In genomic region chr9:4515958-4516375, GRCh38 we compare ENCODE assay signal across 12 cellular contexts. TPM values are rescaled to one million over a fixed set of nuclear protein-coding genes. Genes with fewer than 3 reads are reported as not detected.
DNase-seq lines count a peak whose midpoint lies in the region; ATAC-seq and TF ChIP-seq lines count a peak whose summit lies in the region.
"Had no signal": no experiment of that assay in that cellular context is flagged by ENCODE, and none has a peak within 500 bp of the region (broad histone marks: within the 10 kb centered on the region; RNA-seq: fewer than 3 reads in every experiment).

No MANE protein-coding gene starts in this region.

- no peak for TF ChIP-seq CTCF in sigmoid colon (IDR thresholded peaks at IDR 0.05)

- H3K4me3 ChIP-seq in sigmoid colon = no peak overlapping the region

- H3K9me3 ChIP-seq in sigmoid colon (no peaks in the 10 kb centered on the region), T-helper 17 cell (ENCODE audit: control insufficient read depth, low read length, poor library complexity, severe bottlenecking) (no peaks in the 10 kb centered on the region)

- H3K36me3 Mint-ChIP-seq in activated T-cell treated with anti-CD3 and anti-CD28 coated beads, Interleukin-2, amount 50 U/mL, for 24 hours (ENCODE audit: low read depth) = no peaks in the 10 kb centered on the region
- no peaks in the 10 kb centered on the region for H3K36me3 Mint-ChIP-seq in T-helper 17 cell (ENCODE audit: low read depth)

- TF ChIP-seq POLR2A in sigmoid colon (IDR thresholded peaks at IDR 0.05) = no peak

- peaks cover 0 to 15% (median 0%) of the 10 kb centered on the region in 4 donors for H3K4me1 ChIP-seq in sigmoid colon

- DNase-seq in SKM-1 (lab: John Stamatoyannopoulos, UW; ENCODE audit: unreplicated experiment) (peak; percentile 5), sigmoid colon (peak; percentile 83), COLO829 (ENCODE audit: low spot score) (no peak), T-helper 17 cell (no peak)
- DNase-seq in activated T-cell treated with anti-CD3 and anti-CD28 coated beads, Interleukin-2, amount 50 U/mL, for 24 hours = no peak
- DNase-seq: activated CD8-positive, alpha-beta memory T cell treated with anti-CD3 and anti-CD28 coated beads for 24 hours; DMS79 treated with DMSO at 0.1 percent for 48 hours; NCI-H2081 treated with DMSO at 0.1 percent for 48 hours had no signal

- no peak overlapping the region for H3K4me3 Mint-ChIP-seq in activated T-cell treated with anti-CD3 and anti-CD28 coated beads, Interleukin-2, amount 50 U/mL, for 24 hours
- H3K4me3 Mint-ChIP-seq in T-helper 17 cell = no peak overlapping the region

- peaks cover 22% of the 10 kb centered on the region for H3K4me1 Mint-ChIP-seq in activated T-cell treated with anti-CD3 and anti-CD28 coated beads, Interleukin-2, amount 50 U/mL, for 24 hours (ENCODE audit: low read depth)
- no peaks in the 10 kb centered on the region for H3K4me1 Mint-ChIP-seq in T-helper 17 cell

- WGBS in sigmoid colon, 2 donors = 46 to 75% methylated on average over 1 of the region's 1 CpG

- H3K27ac ChIP-seq in sigmoid colon = peak overlapping the region in 3 of 4 donors; percentile 38 to 75 (median 73)

- H3K9me3 Mint-ChIP-seq in activated T-cell treated with anti-CD3 and anti-CD28 coated beads, Interleukin-2, amount 50 U/mL, for 24 hours = no peaks in the 10 kb centered on the region

- intact Hi-C loops in sigmoid colon (cut with DNase I) = no loop called here

- TF ChIP-seq EP300 in sigmoid colon (IDR thresholded peaks at IDR 0.05) = peak in 1 of 4 donors; percentile 10

- H3K36me3 ChIP-seq in sigmoid colon = no peaks in the 10 kb centered on the region

- no peaks in the 10 kb centered on the region for H3K27me3 Mint-ChIP-seq in activated T-cell treated with anti-CD3 and anti-CD28 coated beads, Interleukin-2, amount 50 U/mL, for 24 hours
- H3K27me3 Mint-ChIP-seq in T-helper 17 cell = no peaks in the 10 kb centered on the region

- no peak overlapping the region for H3K27ac Mint-ChIP-seq in activated T-cell treated with anti-CD3 and anti-CD28 coated beads, Interleukin-2, amount 50 U/mL, for 24 hours
- no peak overlapping the region for H3K27ac Mint-ChIP-seq in T-helper 17 cell

- no peaks in the 10 kb centered on the region for H3K27me3 ChIP-seq in sigmoid colon

- ATAC-seq in GM18870 (IDR thresholded peaks at IDR 0.05; ENCODE audit: unreplicated experiment) (peak; percentile 36), HG02763 (IDR thresholded peaks at IDR 0.05; ENCODE audit: unreplicated experiment) (peak; percentile 41), HG03442 (IDR thresholded peaks at IDR 0.05; ENCODE audit: unreplicated experiment) (no peak), T-helper 17 cell (no peak)
- ATAC-seq: left colon had no signal

RNA-seq across cellular contexts. Expression of gene SLC1A1, which starts 25.7 kb away (rescaled TPM):
- total RNA-seq in sigmoid colon = 1 to 10 TPM; 3.3 to 7.5 (median 5.3) TPM
- 1 to 10 TPM; 4.4 to 5.4 (median 5.2) TPM for polyA plus RNA-seq in sigmoid colon
- total RNA-seq in T-helper 17 cell = under 1 TPM; 0.07 to 0.13 TPM

Comparison
In these comparisons a context has a peak if more than half of its experiments do, and no peak if none do; other contexts are left out.
1. ATAC-seq: peak in GM18870 (single experiment) and HG02763 (single experiment); none in HG03442 (single experiment) and T-helper 17 cell (single experiment).
2. DNase-seq: peak in SKM-1 (single experiment) and sigmoid colon (single experiment); none in COLO829 (single experiment), activated T-cell treated with anti-CD3 and anti-CD28 coated beads, Interleukin-2, amount 50 U/mL, for 24 hours (single experiment) and T-helper 17 cell (0 of 3).